Comparison of ENCODE assay signal across 15 cellular contexts in the genomic region with DNA sequence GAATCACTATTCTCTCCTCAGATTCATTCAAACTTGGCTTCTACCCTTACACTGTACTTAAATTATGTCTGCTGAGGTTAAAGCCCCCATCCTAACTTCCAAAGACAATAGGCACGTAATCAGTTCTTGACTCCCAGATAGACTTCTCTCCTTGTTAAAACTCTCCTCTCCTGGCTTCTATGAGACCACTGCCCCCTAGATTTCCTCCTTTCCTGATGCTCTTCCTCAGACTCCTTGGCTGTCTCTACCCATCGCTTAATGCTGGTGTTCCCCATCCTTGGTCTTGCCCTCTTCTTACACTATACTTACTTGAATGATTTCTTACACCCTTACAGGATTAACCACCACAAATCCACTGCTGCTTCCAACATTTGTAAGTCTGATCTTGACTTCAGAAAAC. TPM values are rescaled to one million over a fixed set of nuclear protein-coding genes. Genes with fewer than 3 reads are reported as not detected.
DNase-seq lines count a peak whose midpoint lies in the region; ATAC-seq, FAIRE-seq and TF ChIP-seq lines count a peak whose summit lies in the region.
"Had no signal": no experiment of that assay in that cellular context is flagged by ENCODE, and none has a peak within 500 bp of the region (broad histone marks: within the 10 kb centered on the region; RNA-seq: fewer than 3 reads in every experiment).

No MANE protein-coding gene starts in this region.

- H3K79me2 ChIP-seq in smooth muscle cell (ENCODE audit: low read depth): no peaks in the 10 kb centered on the region

- H3K27me3 Mint-ChIP-seq in activated CD4-positive, alpha-beta T cell treated with anti-CD3 and anti-CD28 coated beads for 36 hours: no peaks in the 10 kb centered on the region

- peak overlapping the region; percentile 83 for H3K4me3 Mint-ChIP-seq in activated CD4-positive, alpha-beta T cell treated with anti-CD3 and anti-CD28 coated beads for 36 hours

- H3K9ac ChIP-seq in iPS-18a (ENCODE audit: low read length) (no peak overlapping the region), smooth muscle cell (ENCODE audit: low read depth) (no peak overlapping the region)

- POLR2A ChIA-PET in activated CD4-positive, alpha-beta T cell treated with anti-CD3 and anti-CD28 coated beads for 36 hours (lab: Charles Lee): no interaction called here

- H3K27ac Mint-ChIP-seq in activated CD4-positive, alpha-beta T cell treated with anti-CD3 and anti-CD28 coated beads for 36 hours: peak overlapping the region; percentile 28

- in situ Hi-C loops in GM13976 (cut with MboI; ENCODE audit: low sequenced_read_pairs, unreplicated experiment): no loop called here

- H3K4me3 ChIP-seq in LNCaP clone FGC (ENCODE audit: low read depth, low read length): peak overlapping the region; percentile 83
- H3K4me3 ChIP-seq in iPS-18a (ENCODE audit: low read length): peak overlapping the region; percentile 74
- peak overlapping the region; percentile 68 for H3K4me3 ChIP-seq in smooth muscle cell
- H3K4me3 ChIP-seq: SJSA1 had no signal

- 46% methylated on average over 2 of the region's 2 CpGs for WGBS in smooth muscle cell (ENCODE audit: low lambda C conversion rate)

- no peaks in the 10 kb centered on the region for H3K9me3 ChIP-seq in iPS-18a (ENCODE audit: control insufficient read depth, low read depth, low read length)
- H3K9me3 ChIP-seq in smooth muscle cell (replicated peaks; ENCODE audit: low read depth): no peaks in the 10 kb centered on the region
- H3K9me3 ChIP-seq: SJSA1 had no signal

- no peaks in the 10 kb centered on the region for H3F3A ChIP-seq in smooth muscle cell (ENCODE audit: low read depth)

- intact Hi-C loops in activated CD4-positive, alpha-beta T cell treated with anti-CD3 and anti-CD28 coated beads for 36 hours (cut with DNase I, micrococcal nuclease): loop anchor here in 1 of 2 experiments (10.0 kb wide), 1 partner anchor 1080 kb away; no protein-coding TSS in a partner anchor

- CTCF ChIA-PET in activated CD4-positive, alpha-beta T cell treated with anti-CD3 and anti-CD28 coated beads for 36 hours (lab: Charles Lee): interaction anchor here (1.2 to 1.4 kb wide), 2 partner anchors 24 to 58 kb away, joined by 3 to 4 read pairs; no protein-coding TSS in a partner anchor

- H3K27ac ChIP-seq in iPS-18a (ENCODE audit: low read length): no peak overlapping the region
- H3K27ac ChIP-seq in smooth muscle cell (ENCODE audit: low read depth): no peak overlapping the region
- H3K27ac ChIP-seq: SJSA1 had no signal

- H3K4me2 ChIP-seq in smooth muscle cell: no peak overlapping the region

- no peak for ATAC-seq in activated CD4-positive, alpha-beta T cell treated with anti-CD3 and anti-CD28 coated beads for 36 hours

- peaks cover 2% of the 10 kb centered on the region for H3K36me3 Mint-ChIP-seq in activated CD4-positive, alpha-beta T cell treated with anti-CD3 and anti-CD28 coated beads for 36 hours (ENCODE audit: low read depth)

- H3K36me3 ChIP-seq in iPS-18a (ENCODE audit: control insufficient read depth, low read depth, low read length): no peaks in the 10 kb centered on the region
- no peaks in the 10 kb centered on the region for H3K36me3 ChIP-seq in smooth muscle cell (ENCODE audit: low read depth)
- H3K36me3 ChIP-seq: SJSA1 had no signal

- TF ChIP-seq CTCF in LNCaP clone FGC (IDR thresholded peaks at IDR 0.05; ENCODE audit: control insufficient read depth, extremely low read depth, insufficient read depth) (no peak), smooth muscle cell (IDR thresholded peaks at IDR 0.05; ENCODE audit: borderline replicate concordance, insufficient read depth, poor library complexity, severe bottlenecking) (no peak), GM13976 (IDR thresholded peaks at IDR 0.05; ENCODE audit: borderline replicate concordance, control extremely low read depth, extremely low read depth, insufficient read depth, missing control alignments) (no peak)

- no peaks in the 10 kb centered on the region for H3K9me3 Mint-ChIP-seq in activated CD4-positive, alpha-beta T cell treated with anti-CD3 and anti-CD28 coated beads for 36 hours (ENCODE audit: low read depth)

- H3K27me3 ChIP-seq in iPS-18a (ENCODE audit: control insufficient read depth, insufficient read depth, low read length): peaks cover 33% of the 10 kb centered on the region
- H3K27me3 ChIP-seq in smooth muscle cell (ENCODE audit: low read depth): peaks cover 60% of the 10 kb centered on the region
- H3K27me3 ChIP-seq: SJSA1 had no signal

- peaks cover 70% of the 10 kb centered on the region for H3K4me1 Mint-ChIP-seq in activated CD4-positive, alpha-beta T cell treated with anti-CD3 and anti-CD28 coated beads for 36 hours

- H3K4me1 ChIP-seq in iPS-18a (ENCODE audit: control insufficient read depth, low read depth, low read length): peaks cover 35% of the 10 kb centered on the region
- no peaks in the 10 kb centered on the region for H3K4me1 ChIP-seq in smooth muscle cell (ENCODE audit: low read depth)
- H3K4me1 ChIP-seq: SJSA1 had no signal

- no peaks in the 10 kb centered on the region for H4K20me1 ChIP-seq in smooth muscle cell (ENCODE audit: low read depth)

- no peak for FAIRE-seq in GM19239 (lab: Jason Lieb, UNC)
- FAIRE-seq: A204.1, GM18507, kidney had no signal

- DNase-seq in activated CD4-positive, alpha-beta T cell treated with anti-CD3 and anti-CD28 coated beads for 36 hours: no peak
- no peak for DNase-seq in activated CD4-positive, alpha-beta T cell treated with anti-CD3 and anti-CD28 coated beads for 4 hours
- DNase-seq in LNCaP clone FGC (ENCODE audit: low read depth) (no peak), smooth muscle cell (lab: John Stamatoyannopoulos, UW; ENCODE audit: unreplicated experiment) (no peak), GM13976 (ENCODE audit: low spot score) (no peak), GM19239 (ENCODE audit: insufficient read length, low spot score) (no peak), T-helper 9 cell (no peak)
- DNase-seq: central memory CD4-positive, alpha-beta T cell; kidney; NCI-H1048; NCI-H2171 treated with DMSO at 0.1 percent for 48 hours had no signal

- H2AFZ ChIP-seq in smooth muscle cell (ENCODE audit: low read depth): no peak overlapping the region

RNA-seq across cellular contexts. Expression of gene TC2N, which starts 32.8 kb away (rescaled TPM):
- total RNA-seq in activated CD4-positive, alpha-beta T cell treated with anti-CD3 and anti-CD28 coated beads for 36 hours: 10 to 100 TPM; 48.8 to 49.3 TPM
- total RNA-seq in smooth muscle cell: 5.7 and 10.3 TPM in 2 replicates
- 0.33 and 2.8 TPM in 2 replicates for polyA plus RNA-seq in smooth muscle cell
